In the genomic region with DNA sequence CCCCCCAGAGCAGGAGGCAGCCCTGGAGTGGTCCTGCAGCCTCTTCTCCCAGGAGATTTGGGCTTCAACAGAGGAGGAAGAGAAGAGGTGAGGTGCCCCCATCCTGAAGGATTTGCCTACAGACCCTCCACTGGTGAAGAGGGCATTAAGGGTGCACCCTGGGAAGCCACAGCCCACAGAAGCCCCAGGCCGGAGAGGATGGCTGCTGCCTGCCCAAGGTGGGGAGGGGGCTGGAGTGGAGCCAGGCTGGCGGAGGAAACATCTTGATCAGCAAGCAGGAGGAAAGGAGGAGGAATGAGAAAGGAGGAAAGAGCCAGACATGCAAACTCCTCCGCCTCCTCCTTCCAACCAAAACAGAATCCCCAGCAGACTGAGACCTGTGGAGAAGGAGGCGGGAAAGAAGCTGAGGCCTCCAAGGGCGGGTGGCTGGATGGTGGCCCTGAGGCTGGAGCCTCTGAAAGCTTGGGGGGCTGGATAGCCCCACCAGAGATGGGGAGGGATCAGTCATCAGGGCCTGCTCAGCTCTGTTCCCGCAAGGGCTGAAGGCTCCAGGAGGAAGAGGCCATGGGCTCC, we compare ENCODE assay signal across 17 cellular contexts. TPM values are rescaled to one million over a fixed set of nuclear protein-coding genes. Genes with fewer than 3 reads are reported as not detected.
DNase-seq lines count a peak whose midpoint lies in the region; ATAC-seq and TF ChIP-seq lines count a peak whose summit lies in the region.
"Had no signal": no experiment of that assay in that cellular context is flagged by ENCODE, and none has a peak within 500 bp of the region (broad histone marks: within the 10 kb centered on the region; RNA-seq: fewer than 3 reads in every experiment).

No MANE protein-coding gene starts in this region.

- no peak overlapping the region for H4K5ac ChIP-seq in mesendoderm (ENCODE audit: low read length)

- TF ChIP-seq CTCF in GM23338 (conservative IDR thresholded peaks at IDR 0.05; ENCODE audit: low read depth in 2 of 2) (no peak), dorsolateral prefrontal cortex (IDR thresholded peaks at IDR 0.05 in 54 of 56, conservative IDR thresholded peaks at IDR 0.05 in 2 of 56; ENCODE audit: low read depth in 1 of 56, partially characterized antibody in 56 of 56) (no peak)

- H3K27me3 Mint-ChIP-seq in GM23338 (ENCODE audit: insufficient read depth, low read depth, poor library complexity) = peaks cover 14% of the 10 kb centered on the region

- H3K36me3 Mint-ChIP-seq in GM23338 (ENCODE audit: low read depth) = peaks cover 29% of the 10 kb centered on the region

- H3K79me2 ChIP-seq in GM23338 (replicated peaks; ENCODE audit: insufficient read depth) (no peaks in the 10 kb centered on the region), mesendoderm (ENCODE audit: control insufficient read depth, insufficient read depth, low read length) (peaks cover 35% of the 10 kb centered on the region)

- H2BK5ac ChIP-seq in mesendoderm (ENCODE audit: low read length) = no peak overlapping the region

- peaks cover 22% of the 10 kb centered on the region for H3K79me1 ChIP-seq in mesendoderm (ENCODE audit: low read length)

- H3K4ac ChIP-seq in mesendoderm (ENCODE audit: low read depth, low read length) = no peak overlapping the region

- intact Hi-C loops in dorsolateral prefrontal cortex (cut with DNase I) = no loop called here

- H3K27ac Mint-ChIP-seq in GM23338 = 0 out of 2 replicates have a peak overlapping the region, but pooled peaks have one; percentile 72
- H3K27ac Mint-ChIP-seq: activated B cell treated with CpG ODN at 0.5 μM for 24 hours had no signal

- ATAC-seq in GM23338 = no peak
- ATAC-seq: gastrocnemius medialis had no signal

- no peak overlapping the region for H3K4me3 Mint-ChIP-seq in GM23338
- H3K4me3 Mint-ChIP-seq: activated B cell treated with CpG ODN at 0.5 μM for 24 hours had no signal

- no peak overlapping the region for H3K4me2 ChIP-seq in GM23338
- H3K4me2 ChIP-seq in mesendoderm (ENCODE audit: low read length) = no peak overlapping the region

- peak overlapping the region; percentile 6 for H3K18ac ChIP-seq in mesendoderm (ENCODE audit: low read length)

- WGBS in mesendoderm (ENCODE audit: extremely low coverage, insufficient coverage, low lambda C conversion rate) = no CpG with 5 or more reads among the region's 6 CpGs

- no peaks in the 10 kb centered on the region for H4K20me1 ChIP-seq in GM23338 (replicated peaks; ENCODE audit: insufficient read depth)

- no peak overlapping the region for H3K9ac ChIP-seq in mesendoderm (ENCODE audit: low read length)
- H3K9ac ChIP-seq in stomach smooth muscle (ENCODE audit: low read length in 2 of 2) = no peak overlapping the region

- H4K8ac ChIP-seq in mesendoderm (ENCODE audit: low read depth, low read length) = no peak overlapping the region

- no peak overlapping the region for H2BK15ac ChIP-seq in mesendoderm (replicated peaks; ENCODE audit: low read depth)

- no peak for DNase-seq in GM23338 (ENCODE audit: low spot score)
- DNase-seq in dorsolateral prefrontal cortex = no peak
- DNase-seq in mesendoderm = no peak
- no peak for DNase-seq in DMS 273 (lab: John Stamatoyannopoulos, UW; ENCODE audit: unreplicated experiment)
- no peak for DNase-seq in NCI-H1417 (lab: John Stamatoyannopoulos, UW)
- no peak for DNase-seq in SJCRH30
- DNase-seq: activated B cell treated with CpG ODN at 0.5 μM for 24 hours; activated naive CD4-positive, alpha-beta T cell treated with anti-CD3 and anti-CD28 coated beads, Interleukin-2, amount 50 U/mL, for 16 hours; activated T-cell treated with anti-CD3 and anti-CD28 coated beads, Interleukin-2, amount 50 U/mL, for 48 hours; gastrocnemius medialis; left colon; NCI-H1105 treated with DMSO at 0.1 percent for 48 hours; NCI-H2107; NCI-H524 treated with DMSO at 0.1 percent for 48 hours; SHP77 treated with DMSO at 0.1 percent for 48 hours had no signal

- no peaks in the 10 kb centered on the region for H3F3A ChIP-seq in GM23338 (replicated peaks; ENCODE audit: low read depth)

- no peaks in the 10 kb centered on the region for H3K9me2 ChIP-seq in GM23338 (ENCODE audit: insufficient read depth)

- H3K27ac ChIP-seq in GM23338 (ENCODE audit: low read depth) = no peak overlapping the region
- H3K27ac ChIP-seq in dorsolateral prefrontal cortex = peak overlapping the region in 42 of 59 donors; percentile 8 to 73 (median 54)
- no peak overlapping the region for H3K27ac ChIP-seq in mesendoderm (ENCODE audit: low read depth, low read length)
- H3K27ac ChIP-seq in stomach smooth muscle (ENCODE audit: low read length) = peak overlapping the region; percentile 46
- H3K27ac ChIP-seq in SJCRH30 = no peak overlapping the region
- H3K27ac ChIP-seq: coronary artery, gastrocnemius medialis had no signal

- H3K36me3 ChIP-seq in GM23338 (ENCODE audit: insufficient read depth) (no peaks in the 10 kb centered on the region), mesendoderm (ENCODE audit: control insufficient read depth, insufficient read depth, low read length) (no peaks in the 10 kb centered on the region), stomach smooth muscle (ENCODE audit: control insufficient read depth in 2 of 2, insufficient read depth in 2 of 2, low read length in 2 of 2) (peaks cover 5 to 10% of the 10 kb centered on the region in 2 donors), SJCRH30 (peaks cover 26% of the 10 kb centered on the region)
- H3K36me3 ChIP-seq: gastrocnemius medialis had no signal

- H3K56ac ChIP-seq in mesendoderm (ENCODE audit: low read length) = peak overlapping the region; percentile 67

- no peak overlapping the region for H2AK5ac ChIP-seq in mesendoderm (ENCODE audit: low read length)

- H2AFZ ChIP-seq in GM23338 = no peak overlapping the region

- H3K9me3 Mint-ChIP-seq in GM23338 = no peaks in the 10 kb centered on the region; the same call in 2 of the 3 replicates
- H3K9me3 Mint-ChIP-seq: activated B cell treated with CpG ODN at 0.5 μM for 24 hours had no signal

- H3K4me3 ChIP-seq in GM23338 (no peak overlapping the region), dorsolateral prefrontal cortex (peak overlapping the region in 1 of 59 donors; percentile 1), mesendoderm (ENCODE audit: low read length) (no peak overlapping the region), stomach smooth muscle (ENCODE audit: low read length in 2 of 2) (peak overlapping the region in 1 of 2 donors; percentile 29), SJCRH30 (no peak overlapping the region)
- H3K4me3 ChIP-seq: coronary artery, gastrocnemius medialis had no signal

- peaks cover 8% of the 10 kb centered on the region; the same call in 1 of the 2 replicates for H3K4me1 ChIP-seq in GM23338 (ENCODE audit: insufficient read depth)
- peaks cover 18% of the 10 kb centered on the region for H3K4me1 ChIP-seq in mesendoderm (ENCODE audit: control insufficient read depth, low read depth, low read length)
- peaks cover 51% of the 10 kb centered on the region for H3K4me1 ChIP-seq in stomach smooth muscle (ENCODE audit: control insufficient read depth, insufficient read depth, low read length)
- H3K4me1 ChIP-seq in SJCRH30 = no peaks in the 10 kb centered on the region

- H3K23ac ChIP-seq in mesendoderm (ENCODE audit: low read length) = no peak overlapping the region

- no peaks in the 10 kb centered on the region for H3K27me3 ChIP-seq in GM23338 (ENCODE audit: insufficient read depth)
- H3K27me3 ChIP-seq in dorsolateral prefrontal cortex = no peaks in the 10 kb centered on the region
- H3K27me3 ChIP-seq in mesendoderm (ENCODE audit: insufficient read depth, low read length, poor library complexity) = no peaks in the 10 kb centered on the region
- no peaks in the 10 kb centered on the region for H3K27me3 ChIP-seq in stomach smooth muscle (ENCODE audit: control insufficient read depth in 1 of 2, insufficient read depth in 2 of 2, low read length in 2 of 2)
- H3K27me3 ChIP-seq in SJCRH30 = no peaks in the 10 kb centered on the region
- H3K27me3 ChIP-seq: gastrocnemius medialis had no signal

- H2BK120ac ChIP-seq in mesendoderm (ENCODE audit: low read depth, low read length) = no peak overlapping the region

- H3K4me1 Mint-ChIP-seq in GM23338 = peaks cover 75% of the 10 kb centered on the region
- H3K4me1 Mint-ChIP-seq: activated B cell treated with CpG ODN at 0.5 μM for 24 hours had no signal

- H3K9me3 ChIP-seq in stomach smooth muscle (ENCODE audit: control insufficient read depth in 2 of 2, low read length in 2 of 2) = no peaks in the 10 kb centered on the region
- no peaks in the 10 kb centered on the region for H3K9me3 ChIP-seq in SJCRH30 (replicated peaks)
- H3K9me3 ChIP-seq: gastrocnemius medialis had no signal

TF ChIP-seq in GM23338, 12 proteins besides CTCF, POLR2A, EP300 and RAD21 (continues in another document):
- TF ChIP-seq POLR2AphosphoS5 (IDR thresholded peaks at IDR 0.05; ENCODE audit: low read depth) (no peak), ZNF114 (CRISPR knock-in tag; IDR thresholded peaks at IDR 0.05) (no peak), NANOG (IDR thresholded peaks at IDR 0.05; ENCODE audit: borderline replicate concordance) (no peak), EZH2phosphoT487 (IDR thresholded peaks at IDR 0.05; ENCODE audit: unreplicated experiment) (no peak), CREB1 (CRISPR knock-in tag; IDR thresholded peaks at IDR 0.05; ENCODE audit: low read depth) (no peak)
- TF ChIP-seq, protein P1, sequence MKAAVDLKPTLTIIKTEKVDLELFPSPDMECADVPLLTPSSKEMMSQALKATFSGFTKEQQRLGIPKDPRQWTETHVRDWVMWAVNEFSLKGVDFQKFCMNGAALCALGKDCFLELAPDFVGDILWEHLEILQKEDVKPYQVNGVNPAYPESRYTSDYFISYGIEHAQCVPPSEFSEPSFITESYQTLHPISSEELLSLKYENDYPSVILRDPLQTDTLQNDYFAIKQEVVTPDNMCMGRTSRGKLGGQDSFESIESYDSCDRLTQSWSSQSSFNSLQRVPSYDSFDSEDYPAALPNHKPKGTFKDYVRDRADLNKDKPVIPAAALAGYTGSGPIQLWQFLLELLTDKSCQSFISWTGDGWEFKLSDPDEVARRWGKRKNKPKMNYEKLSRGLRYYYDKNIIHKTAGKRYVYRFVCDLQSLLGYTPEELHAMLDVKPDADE (IDR thresholded peaks at IDR 0.05) = no peak

RNA-seq across cellular contexts. Expression of a gene that starts 31.3 kb away (rescaled TPM):
- 11.1 and 17.0 TPM in 2 replicates for total RNA-seq in GM23338 (2014; rRNA removed; shearing (Covaris generic))
- polyA plus RNA-seq in GM23338 (2016; fragmentation: Nextera tagmentation; extraction: Ambion mirVana) = 5.8 and 6.3 TPM in 2 replicates
- 100 to 1,000 TPM; 117 to 225 (median 167) TPM for total RNA-seq in dorsolateral prefrontal cortex
- polyA plus RNA-seq in mesendoderm (2013, experiment 1 of 2) = 42.6 TPM
- 43.2 TPM for polyA plus RNA-seq in mesendoderm (2013, experiment 2 of 2)
- 112 and 121 TPM in 2 replicates for total RNA-seq in SJCRH30 (2014; rRNA removed; shearing (Covaris generic))

Comparison
In these comparisons a context has a peak if more than half of its experiments do, and no peak if none do; other contexts are left out.
1. H3K27ac ChIP-seq: peak in dorsolateral prefrontal cortex (42 of 59) and stomach smooth muscle (single experiment); none in GM23338 (single experiment), mesendoderm (single experiment) and SJCRH30 (single experiment).